In the genomic region with DNA sequence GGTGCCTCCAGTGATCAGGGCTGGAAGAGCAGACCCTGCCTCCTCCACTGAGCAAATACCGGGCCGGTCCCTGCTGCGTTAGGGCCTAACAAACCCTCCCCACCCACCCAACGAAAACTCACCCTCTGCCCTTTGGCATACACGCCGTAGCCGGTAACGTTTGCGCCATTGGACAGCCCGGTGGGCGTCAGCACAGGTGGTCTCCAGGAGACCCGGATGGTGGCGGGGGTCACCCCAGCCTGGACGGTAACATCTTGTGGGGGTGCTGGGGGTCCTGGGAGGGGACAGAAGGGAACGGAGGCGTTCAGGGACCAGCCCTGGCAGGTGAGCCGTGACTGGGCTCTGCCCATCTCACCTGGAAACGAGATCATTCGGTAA, we compare ENCODE assay signal across 19 cellular contexts.
"Had no signal": no experiment of that assay in that cellular context is flagged by ENCODE, and none has a peak within 500 bp of the region (broad histone marks: within the 10 kb centered on the region; RNA-seq: fewer than 3 reads in every experiment).

No MANE protein-coding gene starts in this region.

- H3K27ac ChIP-seq: colonic mucosa, foreskin keratinocyte, parathyroid adenoma, psoas muscle, thyroid gland, uterus had no signal

- H3K27me3 ChIP-seq: colonic mucosa, foreskin keratinocyte, thyroid gland, uterus had no signal

- ATAC-seq: foreskin keratinocyte, left colon, psoas muscle had no signal

- H3K36me3 ChIP-seq: colonic mucosa, thyroid gland, uterus had no signal

- FAIRE-seq: endothelial cell of umbilical vein, small intestine had no signal

- H3K9ac ChIP-seq: parathyroid adenoma had no signal

- DNase-seq: cerebellar nuclear complex; colonic mucosa; dermis blood vessel endothelial cell; endodermal cell; erythroblast; foreskin keratinocyte; immature natural killer cell; midbrain; occipital lobe; retina; small intestine; stimulated activated CD4-positive, alpha-beta T cell treated with anti-CD3 and anti-CD28 coated beads, Interleukin-2, amount 100 ng/mL, for 48 hours; stimulated activated naive CD4-positive, alpha-beta T cell treated with Interleukin-2 at 50 U/mL for 16 hours; thyroid gland; uterus had no signal

- H3K4me1 ChIP-seq: colonic mucosa, foreskin keratinocyte, psoas muscle, thyroid gland, uterus had no signal

- H3K9me3 ChIP-seq: colonic mucosa, psoas muscle, thyroid gland, uterus had no signal

- H3K4me3 ChIP-seq: colonic mucosa, psoas muscle, thyroid gland, uterus had no signal
